Comparison of ENCODE assay signal across 24 cellular contexts in the genomic region with DNA sequence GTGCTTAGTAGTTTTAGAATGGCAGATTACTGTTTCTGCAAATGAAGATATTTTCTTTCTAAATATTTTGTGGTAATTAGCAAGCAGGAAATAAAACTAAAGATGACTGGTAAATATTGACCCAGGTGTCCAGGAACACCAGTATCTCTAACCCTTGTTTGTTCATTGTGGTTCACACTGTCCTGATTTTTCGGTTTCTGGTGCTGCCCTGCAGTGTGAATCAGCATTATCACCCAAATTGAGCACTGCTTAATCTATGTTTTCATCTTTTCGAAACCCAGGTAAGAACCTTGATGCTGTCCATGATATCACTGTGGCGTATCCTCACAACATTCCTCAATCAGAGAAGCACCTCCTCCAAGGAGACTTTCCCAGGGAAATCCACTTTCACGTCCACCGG.
"Had no signal": no experiment of that assay in that cellular context is flagged by ENCODE, and none has a peak within 500 bp of the region (broad histone marks: within the 10 kb centered on the region; RNA-seq: fewer than 3 reads in every experiment).

No MANE protein-coding gene starts in this region.

- H3K4me1 ChIP-seq: esophagus squamous epithelium, heart left ventricle, thyroid gland had no signal

- ATAC-seq: activated CD4-positive, alpha-beta T cell treated with anti-CD3 and anti-CD28 coated beads for 36 hours; activated naive CD8-positive, alpha-beta T cell treated with anti-CD3 and anti-CD28 coated beads, Interleukin-2, amount 50 U/mL, for 24 hours; gastroesophageal sphincter; heart left ventricle; left cardiac atrium; natural killer cell treated with Interleukin-12 subunit alpha and Interleukin-12 subunit beta and Interleukin-15 and Interleukin-18, amount 100 ng/mL, for 72 hours; psoas muscle; right cardiac atrium had no signal

- H3K9me3 ChIP-seq: esophagus squamous epithelium, gastroesophageal sphincter, heart left ventricle, neutrophil, ovary, psoas muscle, thyroid gland had no signal

- H3K36me3 ChIP-seq: neutrophil, ovary had no signal

- H3K27ac ChIP-seq: esophagus squamous epithelium, heart left ventricle, neutrophil, ovary, psoas muscle, thyroid gland had no signal

- DNase-seq: activated B cell treated with CpG ODN at 0.5 μM for 24 hours; activated CD4-positive, alpha-beta T cell treated with anti-CD3 and anti-CD28 coated beads for 36 hours; activated CD4-positive, alpha-beta T cell treated with anti-CD3 and anti-CD28 coated beads, Interleukin-2, amount 50 U/mL, for 4 hours; activated CD8-positive, alpha-beta memory T cell treated with anti-CD3 and anti-CD28 coated beads for 24 hours; activated CD8-positive, alpha-beta memory T cell treated with anti-CD3 and anti-CD28 coated beads, Interleukin-2, amount 50 U/mL, for 4 hours; activated naive CD4-positive, alpha-beta T cell treated with anti-CD3 and anti-CD28 coated beads for 36 hours; activated naive CD8-positive, alpha-beta T cell treated with anti-CD3 and anti-CD28 coated beads, Interleukin-2, amount 50 U/mL, for 24 hours; activated T-cell treated with anti-CD3 and anti-CD28 coated beads, Interleukin-2, amount 50 U/mL, for 24 hours; cerebellar nuclear complex; cortex of kidney; endodermal cell; esophagus squamous epithelium; heart left ventricle; islet precursor cell; left cardiac atrium; ovary; psoas muscle; right cardiac atrium; stimulated activated CD4-positive, alpha-beta T cell treated with anti-CD3 and anti-CD28 coated beads, Interleukin-4, amount 100 ng/mL, for 4 hours; substantia nigra; thyroid gland had no signal

- H3K27me3 ChIP-seq: esophagus squamous epithelium, gastroesophageal sphincter, heart left ventricle, neutrophil, ovary, thyroid gland had no signal

- H3K4me3 ChIP-seq: esophagus squamous epithelium, gastroesophageal sphincter, heart left ventricle, ovary, psoas muscle, thyroid gland had no signal
